In the genomic region with DNA sequence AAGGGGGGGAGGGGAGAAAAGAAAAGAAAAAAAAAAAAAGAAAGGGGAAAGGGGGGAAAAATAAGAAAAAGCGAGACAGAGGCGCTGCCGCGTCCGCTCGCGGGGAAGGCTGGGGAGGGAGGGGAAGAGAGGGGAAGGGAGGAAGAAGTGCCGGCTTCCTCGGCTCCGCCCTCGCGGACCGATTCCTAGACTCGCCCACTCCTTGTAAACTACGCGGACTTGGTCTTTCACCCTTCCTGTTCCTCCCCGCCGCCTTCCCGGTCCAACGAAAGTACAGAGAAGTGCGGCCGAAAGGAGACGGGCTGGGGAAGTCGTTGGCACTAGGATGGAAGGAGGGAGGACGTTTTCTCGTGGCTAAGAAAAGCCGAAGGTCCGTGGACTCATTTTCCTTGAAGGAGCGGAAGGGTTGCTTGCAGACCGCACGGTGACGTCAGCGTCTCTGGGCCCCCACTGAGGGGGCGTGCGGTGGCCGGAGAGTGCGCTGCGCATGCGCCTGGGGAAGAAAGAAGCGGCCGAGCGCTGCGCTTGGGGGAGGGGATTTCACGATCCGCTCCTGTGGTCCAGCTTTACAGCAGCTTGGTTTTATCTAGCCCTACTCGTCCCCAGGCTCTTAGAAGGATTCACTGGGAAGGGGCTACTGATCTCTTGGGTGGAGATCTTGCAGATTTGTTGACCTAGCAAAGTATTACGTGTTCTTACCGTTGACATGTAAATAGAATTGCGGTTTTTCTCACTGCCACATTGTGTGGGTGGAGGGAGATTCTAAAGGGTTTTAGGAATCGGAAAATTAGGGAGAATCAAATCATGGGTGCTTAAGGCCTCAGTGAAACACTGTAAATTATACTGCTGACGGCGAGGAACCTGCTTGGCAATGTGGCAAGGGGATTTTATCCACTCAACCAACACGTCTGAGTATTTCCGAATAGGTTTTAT, we compare ENCODE assay signal across 1 cellular context.
TF ChIP-seq lines count a peak whose summit lies in the region.

A gene with protein sequence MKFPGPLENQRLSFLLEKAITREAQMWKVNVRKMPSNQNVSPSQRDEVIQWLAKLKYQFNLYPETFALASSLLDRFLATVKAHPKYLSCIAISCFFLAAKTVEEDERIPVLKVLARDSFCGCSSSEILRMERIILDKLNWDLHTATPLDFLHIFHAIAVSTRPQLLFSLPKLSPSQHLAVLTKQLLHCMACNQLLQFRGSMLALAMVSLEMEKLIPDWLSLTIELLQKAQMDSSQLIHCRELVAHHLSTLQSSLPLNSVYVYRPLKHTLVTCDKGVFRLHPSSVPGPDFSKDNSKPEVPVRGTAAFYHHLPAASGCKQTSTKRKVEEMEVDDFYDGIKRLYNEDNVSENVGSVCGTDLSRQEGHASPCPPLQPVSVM (minus strand): TSS at position 121 of the 933 bp plus-strand sequence. CDS start 9,627 bp downstream, outside the sequence.

TF ChIP-seq in HepG2, 621 proteins besides CTCF, POLR2A, EP300 and RAD21 (continued from another document and continues in another):
- TF ChIP-seq, protein P1, sequence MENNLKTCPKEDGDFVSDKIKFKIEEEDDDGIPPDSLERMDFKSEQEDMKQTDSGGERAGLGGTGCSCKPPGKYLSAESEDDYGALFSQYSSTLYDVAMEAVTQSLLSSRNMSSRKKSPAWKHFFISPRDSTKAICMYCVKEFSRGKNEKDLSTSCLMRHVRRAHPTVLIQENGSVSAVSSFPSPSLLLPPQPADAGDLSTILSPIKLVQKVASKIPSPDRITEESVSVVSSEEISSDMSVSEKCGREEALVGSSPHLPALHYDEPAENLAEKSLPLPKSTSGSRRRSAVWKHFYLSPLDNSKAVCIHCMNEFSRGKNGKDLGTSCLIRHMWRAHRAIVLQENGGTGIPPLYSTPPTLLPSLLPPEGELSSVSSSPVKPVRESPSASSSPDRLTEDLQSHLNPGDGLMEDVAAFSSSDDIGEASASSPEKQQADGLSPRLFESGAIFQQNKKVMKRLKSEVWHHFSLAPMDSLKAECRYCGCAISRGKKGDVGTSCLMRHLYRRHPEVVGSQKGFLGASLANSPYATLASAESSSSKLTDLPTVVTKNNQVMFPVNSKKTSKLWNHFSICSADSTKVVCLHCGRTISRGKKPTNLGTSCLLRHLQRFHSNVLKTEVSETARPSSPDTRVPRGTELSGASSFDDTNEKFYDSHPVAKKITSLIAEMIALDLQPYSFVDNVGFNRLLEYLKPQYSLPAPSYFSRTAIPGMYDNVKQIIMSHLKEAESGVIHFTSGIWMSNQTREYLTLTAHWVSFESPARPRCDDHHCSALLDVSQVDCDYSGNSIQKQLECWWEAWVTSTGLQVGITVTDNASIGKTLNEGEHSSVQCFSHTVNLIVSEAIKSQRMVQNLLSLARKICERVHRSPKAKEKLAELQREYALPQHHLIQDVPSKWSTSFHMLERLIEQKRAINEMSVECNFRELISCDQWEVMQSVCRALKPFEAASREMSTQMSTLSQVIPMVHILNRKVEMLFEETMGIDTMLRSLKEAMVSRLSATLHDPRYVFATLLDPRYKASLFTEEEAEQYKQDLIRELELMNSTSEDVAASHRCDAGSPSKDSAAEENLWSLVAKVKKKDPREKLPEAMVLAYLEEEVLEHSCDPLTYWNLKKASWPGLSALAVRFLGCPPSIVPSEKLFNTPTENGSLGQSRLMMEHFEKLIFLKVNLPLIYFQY (CRISPR knock-in tag; IDR thresholded peaks at IDR 0.05; ENCODE audit: borderline replicate concordance) = no peak; the same call in 1 of the 2 replicates
- TF ChIP-seq, protein P2, sequence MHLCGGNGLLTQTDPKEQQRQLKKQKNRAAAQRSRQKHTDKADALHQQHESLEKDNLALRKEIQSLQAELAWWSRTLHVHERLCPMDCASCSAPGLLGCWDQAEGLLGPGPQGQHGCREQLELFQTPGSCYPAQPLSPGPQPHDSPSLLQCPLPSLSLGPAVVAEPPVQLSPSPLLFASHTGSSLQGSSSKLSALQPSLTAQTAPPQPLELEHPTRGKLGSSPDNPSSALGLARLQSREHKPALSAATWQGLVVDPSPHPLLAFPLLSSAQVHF (CRISPR knock-in tag; IDR thresholded peaks at IDR 0.05) = no peak
- TF ChIP-seq RFXAP (CRISPR knock-in tag; IDR thresholded peaks at IDR 0.05; ENCODE audit: borderline replicate concordance) = peak; percentile 86
- peak; percentile 66; the same call in 1 of the 2 replicates for TF ChIP-seq JUNB (CRISPR knock-in tag; IDR thresholded peaks at IDR 0.05; ENCODE audit: borderline replicate concordance)
- TF ChIP-seq ZNF143 (CRISPR knock-in tag; IDR thresholded peaks at IDR 0.05) = peak; percentile 40; the same call in 1 of the 2 replicates
- TF ChIP-seq ZNF296 (CRISPR knock-in tag; conservative IDR thresholded peaks at IDR 0.05) = no peak
- no peak for TF ChIP-seq ZNF713 (CRISPR knock-in tag; IDR thresholded peaks at IDR 0.05)
- TF ChIP-seq SMARCE1 (IDR thresholded peaks at IDR 0.05; ENCODE audit: borderline replicate concordance) = no peak
- TF ChIP-seq, protein P3, sequence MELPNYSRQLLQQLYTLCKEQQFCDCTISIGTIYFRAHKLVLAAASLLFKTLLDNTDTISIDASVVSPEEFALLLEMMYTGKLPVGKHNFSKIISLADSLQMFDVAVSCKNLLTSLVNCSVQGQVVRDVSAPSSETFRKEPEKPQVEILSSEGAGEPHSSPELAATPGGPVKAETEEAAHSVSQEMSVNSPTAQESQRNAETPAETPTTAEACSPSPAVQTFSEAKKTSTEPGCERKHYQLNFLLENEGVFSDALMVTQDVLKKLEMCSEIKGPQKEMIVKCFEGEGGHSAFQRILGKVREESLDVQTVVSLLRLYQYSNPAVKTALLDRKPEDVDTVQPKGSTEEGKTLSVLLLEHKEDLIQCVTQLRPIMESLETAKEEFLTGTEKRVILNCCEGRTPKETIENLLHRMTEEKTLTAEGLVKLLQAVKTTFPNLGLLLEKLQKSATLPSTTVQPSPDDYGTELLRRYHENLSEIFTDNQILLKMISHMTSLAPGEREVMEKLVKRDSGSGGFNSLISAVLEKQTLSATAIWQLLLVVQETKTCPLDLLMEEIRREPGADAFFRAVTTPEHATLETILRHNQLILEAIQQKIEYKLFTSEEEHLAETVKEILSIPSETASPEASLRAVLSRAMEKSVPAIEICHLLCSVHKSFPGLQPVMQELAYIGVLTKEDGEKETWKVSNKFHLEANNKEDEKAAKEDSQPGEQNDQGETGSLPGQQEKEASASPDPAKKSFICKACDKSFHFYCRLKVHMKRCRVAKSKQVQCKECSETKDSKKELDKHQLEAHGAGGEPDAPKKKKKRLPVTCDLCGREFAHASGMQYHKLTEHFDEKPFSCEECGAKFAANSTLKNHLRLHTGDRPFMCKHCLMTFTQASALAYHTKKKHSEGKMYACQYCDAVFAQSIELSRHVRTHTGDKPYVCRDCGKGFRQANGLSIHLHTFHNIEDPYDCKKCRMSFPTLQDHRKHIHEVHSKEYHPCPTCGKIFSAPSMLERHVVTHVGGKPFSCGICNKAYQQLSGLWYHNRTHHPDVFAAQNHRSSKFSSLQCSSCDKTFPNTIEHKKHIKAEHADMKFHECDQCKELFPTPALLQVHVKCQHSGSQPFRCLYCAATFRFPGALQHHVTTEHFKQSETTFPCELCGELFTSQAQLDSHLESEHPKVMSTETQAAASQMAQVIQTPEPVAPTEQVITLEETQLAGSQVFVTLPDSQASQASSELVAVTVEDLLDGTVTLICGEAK (IDR thresholded peaks at IDR 0.05) = no peak
- TF ChIP-seq, protein P3 (CRISPR knock-in tag; IDR thresholded peaks at IDR 0.05) = peak; percentile 87
- TF ChIP-seq, protein P4, sequence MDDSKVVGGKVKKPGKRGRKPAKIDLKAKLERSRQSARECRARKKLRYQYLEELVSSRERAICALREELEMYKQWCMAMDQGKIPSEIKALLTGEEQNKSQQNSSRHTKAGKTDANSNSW (CRISPR knock-in tag; IDR thresholded peaks at IDR 0.05; ENCODE audit: borderline replicate concordance) = peak; percentile 90; the same call in 1 of the 2 replicates
- TF ChIP-seq KDM5B (CRISPR knock-in tag; IDR thresholded peaks at IDR 0.05; ENCODE audit: borderline replicate concordance) = peak; percentile 93
- TF ChIP-seq ZSCAN29 (CRISPR knock-in tag; conservative IDR thresholded peaks at IDR 0.05) = no peak; the same call in 1 of the 2 replicates
- TF ChIP-seq, protein P5, sequence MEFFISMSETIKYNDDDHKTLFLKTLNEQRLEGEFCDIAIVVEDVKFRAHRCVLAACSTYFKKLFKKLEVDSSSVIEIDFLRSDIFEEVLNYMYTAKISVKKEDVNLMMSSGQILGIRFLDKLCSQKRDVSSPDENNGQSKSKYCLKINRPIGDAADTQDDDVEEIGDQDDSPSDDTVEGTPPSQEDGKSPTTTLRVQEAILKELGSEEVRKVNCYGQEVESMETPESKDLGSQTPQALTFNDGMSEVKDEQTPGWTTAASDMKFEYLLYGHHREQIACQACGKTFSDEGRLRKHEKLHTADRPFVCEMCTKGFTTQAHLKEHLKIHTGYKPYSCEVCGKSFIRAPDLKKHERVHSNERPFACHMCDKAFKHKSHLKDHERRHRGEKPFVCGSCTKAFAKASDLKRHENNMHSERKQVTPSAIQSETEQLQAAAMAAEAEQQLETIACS (CRISPR knock-in tag; IDR thresholded peaks at IDR 0.05) = no peak
- peak; percentile 46; the same call in 1 of the 2 replicates for TF ChIP-seq ZNF614 (CRISPR knock-in tag; IDR thresholded peaks at IDR 0.05; ENCODE audit: borderline replicate concordance)
- TF ChIP-seq, protein P6, sequence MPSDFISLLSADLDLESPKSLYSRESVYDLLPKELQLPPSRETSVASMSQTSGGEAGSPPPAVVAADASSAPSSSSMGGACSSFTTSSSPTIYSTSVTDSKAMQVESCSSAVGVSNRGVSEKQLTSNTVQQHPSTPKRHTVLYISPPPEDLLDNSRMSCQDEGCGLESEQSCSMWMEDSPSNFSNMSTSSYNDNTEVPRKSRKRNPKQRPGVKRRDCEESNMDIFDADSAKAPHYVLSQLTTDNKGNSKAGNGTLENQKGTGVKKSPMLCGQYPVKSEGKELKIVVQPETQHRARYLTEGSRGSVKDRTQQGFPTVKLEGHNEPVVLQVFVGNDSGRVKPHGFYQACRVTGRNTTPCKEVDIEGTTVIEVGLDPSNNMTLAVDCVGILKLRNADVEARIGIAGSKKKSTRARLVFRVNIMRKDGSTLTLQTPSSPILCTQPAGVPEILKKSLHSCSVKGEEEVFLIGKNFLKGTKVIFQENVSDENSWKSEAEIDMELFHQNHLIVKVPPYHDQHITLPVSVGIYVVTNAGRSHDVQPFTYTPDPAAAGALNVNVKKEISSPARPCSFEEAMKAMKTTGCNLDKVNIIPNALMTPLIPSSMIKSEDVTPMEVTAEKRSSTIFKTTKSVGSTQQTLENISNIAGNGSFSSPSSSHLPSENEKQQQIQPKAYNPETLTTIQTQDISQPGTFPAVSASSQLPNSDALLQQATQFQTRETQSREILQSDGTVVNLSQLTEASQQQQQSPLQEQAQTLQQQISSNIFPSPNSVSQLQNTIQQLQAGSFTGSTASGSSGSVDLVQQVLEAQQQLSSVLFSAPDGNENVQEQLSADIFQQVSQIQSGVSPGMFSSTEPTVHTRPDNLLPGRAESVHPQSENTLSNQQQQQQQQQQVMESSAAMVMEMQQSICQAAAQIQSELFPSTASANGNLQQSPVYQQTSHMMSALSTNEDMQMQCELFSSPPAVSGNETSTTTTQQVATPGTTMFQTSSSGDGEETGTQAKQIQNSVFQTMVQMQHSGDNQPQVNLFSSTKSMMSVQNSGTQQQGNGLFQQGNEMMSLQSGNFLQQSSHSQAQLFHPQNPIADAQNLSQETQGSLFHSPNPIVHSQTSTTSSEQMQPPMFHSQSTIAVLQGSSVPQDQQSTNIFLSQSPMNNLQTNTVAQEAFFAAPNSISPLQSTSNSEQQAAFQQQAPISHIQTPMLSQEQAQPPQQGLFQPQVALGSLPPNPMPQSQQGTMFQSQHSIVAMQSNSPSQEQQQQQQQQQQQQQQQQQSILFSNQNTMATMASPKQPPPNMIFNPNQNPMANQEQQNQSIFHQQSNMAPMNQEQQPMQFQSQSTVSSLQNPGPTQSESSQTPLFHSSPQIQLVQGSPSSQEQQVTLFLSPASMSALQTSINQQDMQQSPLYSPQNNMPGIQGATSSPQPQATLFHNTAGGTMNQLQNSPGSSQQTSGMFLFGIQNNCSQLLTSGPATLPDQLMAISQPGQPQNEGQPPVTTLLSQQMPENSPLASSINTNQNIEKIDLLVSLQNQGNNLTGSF (CRISPR knock-in tag; IDR thresholded peaks at IDR 0.05) = peak; percentile 61; the same call in 1 of the 2 replicates
- peak; percentile 43; the same call in 1 of the 2 replicates for TF ChIP-seq NFYC (CRISPR knock-in tag; IDR thresholded peaks at IDR 0.05)
- TF ChIP-seq ETV5 (CRISPR knock-in tag; IDR thresholded peaks at IDR 0.05; ENCODE audit: borderline replicate concordance) = peak; percentile 78
- TF ChIP-seq PHF21A (CRISPR knock-in tag; IDR thresholded peaks at IDR 0.05) = peak; percentile 80; the same call in 1 of the 2 replicates
- TF ChIP-seq, protein P7, sequence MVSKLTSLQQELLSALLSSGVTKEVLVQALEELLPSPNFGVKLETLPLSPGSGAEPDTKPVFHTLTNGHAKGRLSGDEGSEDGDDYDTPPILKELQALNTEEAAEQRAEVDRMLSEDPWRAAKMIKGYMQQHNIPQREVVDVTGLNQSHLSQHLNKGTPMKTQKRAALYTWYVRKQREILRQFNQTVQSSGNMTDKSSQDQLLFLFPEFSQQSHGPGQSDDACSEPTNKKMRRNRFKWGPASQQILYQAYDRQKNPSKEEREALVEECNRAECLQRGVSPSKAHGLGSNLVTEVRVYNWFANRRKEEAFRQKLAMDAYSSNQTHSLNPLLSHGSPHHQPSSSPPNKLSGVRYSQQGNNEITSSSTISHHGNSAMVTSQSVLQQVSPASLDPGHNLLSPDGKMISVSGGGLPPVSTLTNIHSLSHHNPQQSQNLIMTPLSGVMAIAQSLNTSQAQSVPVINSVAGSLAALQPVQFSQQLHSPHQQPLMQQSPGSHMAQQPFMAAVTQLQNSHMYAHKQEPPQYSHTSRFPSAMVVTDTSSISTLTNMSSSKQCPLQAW (CRISPR knock-in tag; IDR thresholded peaks at IDR 0.05) = peak; percentile 94
- TF ChIP-seq MZF1 (CRISPR knock-in tag; IDR thresholded peaks at IDR 0.05; ENCODE audit: borderline replicate concordance) = no peak
